Comparison of ENCODE assay signal across 17 cellular contexts in the genomic region with DNA sequence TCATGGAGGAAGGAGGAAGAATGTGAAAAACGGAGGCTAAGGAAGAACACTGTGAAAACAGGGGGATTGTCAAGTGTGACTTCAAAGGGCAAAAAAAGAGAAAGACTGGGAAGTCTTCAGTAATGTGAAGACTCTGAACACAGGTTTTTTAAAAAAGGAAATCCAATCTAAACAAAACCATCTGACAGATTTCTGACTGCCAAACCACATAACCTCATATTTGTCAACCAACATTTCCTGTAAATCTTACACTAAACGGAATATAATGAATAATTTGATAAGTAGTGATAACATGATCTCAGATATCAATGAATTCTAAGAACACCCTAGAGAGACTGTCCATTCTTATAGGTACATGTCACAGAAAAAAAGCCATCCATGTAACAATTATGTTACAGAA.
"Had no signal": no experiment of that assay in that cellular context is flagged by ENCODE, and none has a peak within 500 bp of the region (broad histone marks: within the 10 kb centered on the region; RNA-seq: fewer than 3 reads in every experiment).

No MANE protein-coding gene starts in this region.

- H3K9me3 Mint-ChIP-seq: activated T-helper 2 cell treated with anti-CD3 and anti-CD28 coated beads, Interferon-gamma antibody, Interleukin-2, Interleukin-4, amounts not matched to agents 10 μg/mL and 5 μg/mL and 100 μg/mL, durations not matched to agents 14 hours and 24 hours and 36 hours had no signal

- H3K4me1 Mint-ChIP-seq: activated naive CD4-positive, alpha-beta T cell treated with anti-CD3 and anti-CD28 coated beads, Interleukin-2, amount 10 ng/mL, durations not matched to agents 7 days and 5 days had no signal

- H3K27me3 Mint-ChIP-seq: activated naive CD4-positive, alpha-beta T cell treated with anti-CD3 and anti-CD28 coated beads, Interleukin-2, amount 10 ng/mL, durations not matched to agents 7 days and 5 days had no signal

- DNase-seq: activated CD4-positive, alpha-beta T cell treated with anti-CD3 and anti-CD28 coated beads, Interleukin-2, amount 50 U/mL, for 48 hours; activated CD4-positive, CD25-positive, alpha-beta regulatory T cell treated with anti-CD3 and anti-CD28 coated beads, Interleukin-2, amount 50 U/mL, for 72 hours; activated naive CD4-positive, alpha-beta T cell treated with anti-CD3 and anti-CD28 coated beads, Interleukin-2, amount 10 ng/mL, durations not matched to agents 7 days and 5 days; body of pancreas; erythroblast; gastrocnemius medialis; heart right ventricle; left cardiac atrium; ovary; stimulated activated CD4-positive, alpha-beta T cell treated with anti-CD3 and anti-CD28 coated beads, Interleukin-1b, Interleukin-23, amount 100 ng/mL, for 48 hours; stomach; testis; upper lobe of left lung had no signal

- H3K36me3 ChIP-seq: gastrocnemius medialis, heart right ventricle, ovary, stomach, upper lobe of left lung had no signal

- H3K4me3 ChIP-seq: body of pancreas, gastrocnemius medialis, heart right ventricle, lung, ovary, stomach, testis, upper lobe of left lung had no signal

- H3K27ac ChIP-seq: body of pancreas, gastrocnemius medialis, heart right ventricle, ovary, stomach, testis, upper lobe of left lung had no signal

- H3K4me3 Mint-ChIP-seq: activated naive CD4-positive, alpha-beta T cell treated with anti-CD3 and anti-CD28 coated beads, Interleukin-2, amount 10 ng/mL, durations not matched to agents 7 days and 5 days; neural crest cell had no signal

- H3K27me3 ChIP-seq: body of pancreas, gastrocnemius medialis, heart right ventricle, ovary, stomach, testis, upper lobe of left lung had no signal

- H3K9me3 ChIP-seq: body of pancreas, gastrocnemius medialis, ovary, testis, upper lobe of left lung had no signal

- H3K36me3 Mint-ChIP-seq: activated naive CD4-positive, alpha-beta T cell treated with anti-CD3 and anti-CD28 coated beads, Interleukin-2, amount 10 ng/mL, durations not matched to agents 7 days and 5 days had no signal

- H3K27ac Mint-ChIP-seq: activated naive CD4-positive, alpha-beta T cell treated with anti-CD3 and anti-CD28 coated beads, Interleukin-2, amount 10 ng/mL, durations not matched to agents 7 days and 5 days; activated T-helper 2 cell treated with anti-CD3 and anti-CD28 coated beads, Interferon-gamma antibody, Interleukin-2, Interleukin-4, amounts not matched to agents 10 μg/mL and 5 μg/mL and 100 μg/mL, durations not matched to agents 14 hours and 24 hours and 36 hours had no signal

- H3K4me1 ChIP-seq: body of pancreas, gastrocnemius medialis, stomach, testis, upper lobe of left lung had no signal

- ATAC-seq: body of pancreas, gastrocnemius medialis, heart right ventricle, left cardiac atrium, sciatic nerve had no signal
